ENCODE assay signal across 8 cellular contexts in the genomic region with DNA sequence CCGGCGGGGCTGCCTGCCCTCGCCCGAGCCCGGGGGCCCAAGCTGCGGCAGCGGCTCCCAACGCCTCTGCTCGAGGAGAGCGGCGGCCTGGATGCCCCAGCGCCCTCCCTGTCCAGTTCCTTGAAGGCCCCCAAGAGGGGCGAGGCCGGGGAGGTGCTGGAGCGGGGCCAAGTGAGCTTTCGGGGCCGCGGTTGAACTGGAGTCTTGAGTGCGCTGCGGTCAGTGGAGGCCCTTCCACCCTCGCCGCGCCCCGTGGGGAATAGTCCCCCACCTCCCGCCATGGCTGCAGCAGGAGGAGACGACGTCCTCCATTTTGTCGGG. TPM values are rescaled to one million over a fixed set of nuclear protein-coding genes. Genes with fewer than 3 reads are reported as not detected.
DNase-seq lines count a peak whose midpoint lies in the region; ATAC-seq and TF ChIP-seq lines count a peak whose summit lies in the region.

No MANE protein-coding gene starts in this region.

- peak overlapping the region; percentile 93 for H3K4me3 Mint-ChIP-seq in activated T-cell treated with anti-CD3 and anti-CD28 coated beads, Interleukin-2, amount 50 U/mL, for 24 hours
- peak overlapping the region; percentile 89 for H3K4me3 Mint-ChIP-seq in nephron progenitor cell

- H3K9ac ChIP-seq in fibroblast of lung (ENCODE audit: insufficient read depth, low read length) = peak overlapping the region; percentile 70

- H3K4me2 ChIP-seq in fibroblast of lung (ENCODE audit: extremely low read depth, insufficient read depth, low read length) = peak overlapping the region; percentile 62

- H3K4me3 ChIP-seq in fibroblast of lung (replicated peaks in 1 of 4; ENCODE audit: control extremely low read depth in 1 of 4, insufficient read depth in 1 of 4, low read depth in 3 of 4, low read length in 4 of 4) (peak overlapping the region; percentile 48 to 67 (median 56)), tibial artery (peak overlapping the region; percentile 96 to 97)

- no peaks in the 10 kb centered on the region for H3K9me3 ChIP-seq in fibroblast of lung (ENCODE audit: control insufficient read depth, insufficient read depth, low read depth, low read length)
- no peaks in the 10 kb centered on the region for H3K9me3 ChIP-seq in tibial artery

- peak; percentile 38 for TF ChIP-seq POLR2A in GM18526 (IDR thresholded peaks at IDR 0.05; ENCODE audit: extremely low read depth, insufficient read length)

- H3K27me3 Mint-ChIP-seq in activated T-cell treated with anti-CD3 and anti-CD28 coated beads, Interleukin-2, amount 50 U/mL, for 24 hours = no peaks in the 10 kb centered on the region
- peaks cover 2% of the 10 kb centered on the region for H3K27me3 Mint-ChIP-seq in nephron progenitor cell (ENCODE audit: low read depth, poor library complexity)

- H3K9me3 Mint-ChIP-seq in activated T-cell treated with anti-CD3 and anti-CD28 coated beads, Interleukin-2, amount 50 U/mL, for 24 hours = peaks cover 4% of the 10 kb centered on the region
- H3K9me3 Mint-ChIP-seq in nephron progenitor cell = peaks cover 4% of the 10 kb centered on the region

- peaks cover 30% of the 10 kb centered on the region for H3K79me2 ChIP-seq in fibroblast of lung (ENCODE audit: control insufficient read depth, insufficient read depth, low read length)

- H3K27me3 ChIP-seq in fibroblast of lung (ENCODE audit: control insufficient read depth, insufficient read depth, low read length) (no peaks in the 10 kb centered on the region), tibial artery (no peaks in the 10 kb centered on the region)

- peak overlapping the region; percentile 93 for H3K27ac Mint-ChIP-seq in activated T-cell treated with anti-CD3 and anti-CD28 coated beads, Interleukin-2, amount 50 U/mL, for 24 hours
- H3K27ac Mint-ChIP-seq in nephron progenitor cell = peak overlapping the region; percentile 93

- H2AFZ ChIP-seq in fibroblast of lung (ENCODE audit: low read length) = peak overlapping the region; percentile 74

- H3K27ac ChIP-seq in fibroblast of lung (ENCODE audit: insufficient read depth, low read length) (peak overlapping the region; percentile 92), tibial artery (peak overlapping the region; percentile 98 to 99)

- H3K4me1 ChIP-seq in fibroblast of lung (ENCODE audit: control insufficient read depth, extremely low read depth, insufficient read depth, low read length) (peaks cover 10% of the 10 kb centered on the region), tibial artery (peaks cover 0 to 29% (median 19%) of the 10 kb centered on the region in 4 donors)

- intact Hi-C loops in tibial artery (cut with DNase I; ENCODE audit: low total_unique reads) = loop anchor here (2.0 kb wide), 2 partner anchors 81 to 231 kb away; a partner anchor contains a TSS

- peak; percentile 68 for DNase-seq in AG08396 (ENCODE audit: low spot score)
- DNase-seq in NCI-H774 (lab: John Stamatoyannopoulos, UW) = peak; percentile 48
- DNase-seq in activated T-cell treated with anti-CD3 and anti-CD28 coated beads, Interleukin-2, amount 50 U/mL, for 24 hours = peak; percentile 86
- DNase-seq in fibroblast of lung (ENCODE audit: low read depth in 2 of 2) = peak; percentile 83 to 90
- DNase-seq in nephron progenitor cell = peak; percentile 59
- peak; percentile 56 to 86 for DNase-seq in tibial artery

- peaks cover 36% of the 10 kb centered on the region for H3K4me1 Mint-ChIP-seq in activated T-cell treated with anti-CD3 and anti-CD28 coated beads, Interleukin-2, amount 50 U/mL, for 24 hours (ENCODE audit: low read depth)
- peaks cover 34% of the 10 kb centered on the region for H3K4me1 Mint-ChIP-seq in nephron progenitor cell

- H3K36me3 ChIP-seq in fibroblast of lung (ENCODE audit: control insufficient read depth, insufficient read depth, low read length) = no peaks in the 10 kb centered on the region
- no peaks in the 10 kb centered on the region for H3K36me3 ChIP-seq in tibial artery

- ATAC-seq in HG03039 (IDR thresholded peaks at IDR 0.05; ENCODE audit: unreplicated experiment) = peak; percentile 22

- no peak for TF ChIP-seq CTCF in fibroblast of lung (conservative IDR thresholded peaks at IDR 0.05 in 1 of 2, IDR thresholded peaks at IDR 0.05 in 1 of 2; ENCODE audit: low read depth in 1 of 2, low read length in 2 of 2)
- TF ChIP-seq CTCF in nephron progenitor cell (IDR thresholded peaks at IDR 0.05) = no peak
- TF ChIP-seq CTCF in tibial artery (IDR thresholded peaks at IDR 0.05) = no peak

- no peaks in the 10 kb centered on the region for H4K20me1 ChIP-seq in fibroblast of lung (ENCODE audit: control insufficient read depth, extremely low read depth, insufficient read depth, low read length)

- H3K36me3 Mint-ChIP-seq in activated T-cell treated with anti-CD3 and anti-CD28 coated beads, Interleukin-2, amount 50 U/mL, for 24 hours (ENCODE audit: low read depth) = peaks cover 34% of the 10 kb centered on the region
- H3K36me3 Mint-ChIP-seq in nephron progenitor cell (ENCODE audit: low read depth) = peaks cover 12% of the 10 kb centered on the region

RNA-seq across cellular contexts. Expression of a gene that starts 0.5 kb away (rescaled TPM):
- 17.5 and 32.4 TPM in 2 replicates for total RNA-seq in fibroblast of lung
- 9.0 and 11.3 TPM in 2 replicates for polyA plus RNA-seq in fibroblast of lung
- 6.0 TPM in 2 replicates for polyA plus RNA-seq in fibroblast of lung (2012)
- polyA minus RNA-seq in fibroblast of lung (ENCODE audit: low replicate concordance) = 1.4 and 3.3 TPM in 2 replicates

Comparison
In these comparisons a context has a peak if more than half of its experiments do, and no peak if none do; other contexts are left out.
1. Peak in every context shown above with its lines: DNase-seq, ATAC-seq, H3K4me3 ChIP-seq and H3K27ac ChIP-seq.